Comparison of ENCODE assay signal across 1 cellular context in the genomic region with DNA sequence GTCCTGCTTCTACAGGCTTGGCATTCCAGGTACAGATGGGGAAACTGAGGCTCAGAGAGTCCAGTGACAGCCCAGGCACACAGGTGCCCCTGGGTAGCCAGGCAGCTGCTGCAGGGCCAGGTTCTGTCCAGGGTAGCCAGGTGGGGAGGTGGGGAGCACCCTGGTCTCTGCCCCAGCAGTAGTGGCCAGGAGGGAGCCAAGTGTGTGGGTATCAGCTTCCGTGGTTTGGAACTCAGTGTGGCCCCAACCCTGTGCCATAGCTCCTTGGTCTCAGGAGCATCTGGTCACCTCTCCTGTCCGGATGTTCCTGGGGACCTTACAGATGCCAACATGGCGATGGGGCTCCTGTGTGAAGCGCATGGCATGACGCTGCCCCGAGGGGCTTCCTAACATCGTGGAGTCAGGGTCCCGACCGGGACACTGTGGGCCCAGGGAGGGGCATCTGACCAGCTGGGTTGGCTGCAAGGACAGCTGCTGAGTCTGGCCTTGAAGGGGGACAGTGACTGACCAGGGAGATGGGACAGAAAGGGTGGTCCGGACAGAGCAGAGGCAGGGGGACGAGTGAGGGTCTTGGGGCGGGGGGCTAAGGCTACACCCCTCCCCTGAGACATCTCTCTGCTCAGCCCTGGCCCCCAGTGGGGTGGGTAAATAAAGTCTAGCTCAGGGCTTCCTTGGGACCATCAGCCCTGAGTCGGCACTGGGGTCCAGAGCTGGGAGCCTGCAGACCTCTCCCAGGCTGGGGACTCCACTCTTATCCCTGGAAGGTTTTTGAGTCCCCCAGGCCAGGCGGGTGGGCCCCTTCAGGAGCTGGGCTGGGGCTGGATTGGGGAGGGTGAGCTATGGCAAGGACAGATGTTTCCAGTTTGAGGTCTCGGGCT.
TF ChIP-seq lines count a peak whose summit lies in the region.

No MANE protein-coding gene starts in this region.

TF ChIP-seq in H1, 55 proteins besides CTCF, POLR2A, EP300 and RAD21:
- TF ChIP-seq CBX5 (IDR thresholded peaks at IDR 0.05; ENCODE audit: low read depth, low read length): no peak
- TF ChIP-seq CBX8 (IDR thresholded peaks at IDR 0.05; ENCODE audit: borderline replicate concordance, low read depth, low read length): no peak
- no peak for TF ChIP-seq BRCA1 (IDR thresholded peaks at IDR 0.05; ENCODE audit: low read depth, low read length)
- TF ChIP-seq EZH2 (IDR thresholded peaks at IDR 0.05; ENCODE audit: low read depth, low read length, severe bottlenecking): no peak
- TF ChIP-seq BCL11A (IDR thresholded peaks at IDR 0.05; ENCODE audit: low read depth in 2 of 2, low read length in 2 of 2): no peak
- TF ChIP-seq SIRT6 (IDR thresholded peaks at IDR 0.05; ENCODE audit: low read length): no peak
- no peak for TF ChIP-seq EGR1 (IDR thresholded peaks at IDR 0.05; ENCODE audit: borderline replicate concordance, low read depth, low read length)
- no peak for TF ChIP-seq FOSL1 (IDR thresholded peaks at IDR 0.05; ENCODE audit: insufficient read depth, low read depth, low read length)
- TF ChIP-seq SP4 (IDR thresholded peaks at IDR 0.05; ENCODE audit: low read length): no peak
- TF ChIP-seq TBP (IDR thresholded peaks at IDR 0.05; ENCODE audit: low read depth, low read length): no peak
- no peak for TF ChIP-seq SRF (IDR thresholded peaks at IDR 0.05; ENCODE audit: low read depth, low read length)
- TF ChIP-seq MAFK (IDR thresholded peaks at IDR 0.05; ENCODE audit: low read depth, low read length): no peak
- TF ChIP-seq TCF12 (IDR thresholded peaks at IDR 0.05; ENCODE audit: low read depth, low read length): no peak
